In the genomic region with DNA sequence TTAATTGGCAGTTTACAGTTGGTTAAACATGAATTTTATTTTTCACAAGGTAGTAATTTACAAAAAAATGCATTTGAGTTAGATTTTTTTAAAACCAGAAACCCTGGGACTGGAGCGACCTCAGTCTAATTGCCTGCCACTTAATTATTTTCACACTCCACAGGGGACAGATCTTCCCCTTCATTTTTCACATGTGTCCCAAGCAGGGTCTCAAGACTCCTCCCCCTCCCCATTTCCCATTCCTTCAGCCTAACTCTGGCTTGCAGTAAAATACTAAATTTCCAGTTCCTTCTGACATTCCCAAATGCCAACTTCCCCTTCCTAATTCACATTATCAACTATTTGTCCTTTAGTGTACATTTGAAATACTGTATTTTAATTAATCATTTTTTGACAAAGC, we compare ENCODE assay signal across 9 cellular contexts. TPM values are rescaled to one million over a fixed set of nuclear protein-coding genes. Genes with fewer than 3 reads are reported as not detected.
DNase-seq lines count a peak whose midpoint lies in the region; ATAC-seq and TF ChIP-seq lines count a peak whose summit lies in the region.
"Had no signal": no experiment of that assay in that cellular context is flagged by ENCODE, and none has a peak within 500 bp of the region (broad histone marks: within the 10 kb centered on the region; RNA-seq: fewer than 3 reads in every experiment).

No MANE protein-coding gene starts in this region.

- H3K27me3 ChIP-seq in left lung = no peaks in the 10 kb centered on the region
- no peaks in the 10 kb centered on the region for H3K27me3 ChIP-seq in thymus (ENCODE audit: control insufficient read depth, insufficient read depth)

- DNase-seq in activated T-cell treated with anti-CD3 and anti-CD28 coated beads, Interleukin-2, amount 50 U/mL, for 4 hours = no peak
- no peak for DNase-seq in activated T-cell treated with anti-CD3 and anti-CD28 coated beads, Interleukin-2, amount 50 U/mL, for 1 hour
- DNase-seq in left lung = no peak
- no peak for DNase-seq in NOMO-1 treated with DMSO at 0.1 percent for 48 hours (lab: John Stamatoyannopoulos, UW; ENCODE audit: unreplicated experiment)
- no peak for DNase-seq in COLO829 (ENCODE audit: low spot score)
- DNase-seq: activated CD4-positive, alpha-beta T cell treated with anti-CD3 and anti-CD28 coated beads, Interleukin-2, amount 50 U/mL, for 4 hours had no signal

- no peak for TF ChIP-seq CTCF in left lung (IDR thresholded peaks at IDR 0.05)

- peak overlapping the region; percentile 97 for H3K27ac Mint-ChIP-seq in activated naive CD8-positive, alpha-beta T cell

- peaks cover 17% of the 10 kb centered on the region for H3K36me3 Mint-ChIP-seq in activated T-cell treated with anti-CD3 and anti-CD28 coated beads, Interleukin-2, amount 50 U/mL, for 4 hours (ENCODE audit: insufficient read depth)
- peaks cover 13% of the 10 kb centered on the region for H3K36me3 Mint-ChIP-seq in activated naive CD8-positive, alpha-beta T cell

- H3K27ac ChIP-seq in left lung (no peak overlapping the region), thymus (ENCODE audit: low read depth) (no peak overlapping the region)

- WGBS in thymus = 29% methylated on average over 1 of the region's 1 CpG

- peak overlapping the region; percentile 99 for H3K4me3 Mint-ChIP-seq in activated T-cell treated with anti-CD3 and anti-CD28 coated beads, Interleukin-2, amount 50 U/mL, for 4 hours
- H3K4me3 Mint-ChIP-seq in activated naive CD8-positive, alpha-beta T cell = peak overlapping the region; percentile 99

- no peak for ATAC-seq in activated T-cell treated with anti-CD3 and anti-CD28 coated beads, Interleukin-2, amount 50 U/mL, for 4 hours
- ATAC-seq in left lung (no peak), HG03139 (IDR thresholded peaks at IDR 0.05; ENCODE audit: unreplicated experiment) (no peak)

- H3K4me1 ChIP-seq in left lung = peaks cover 0 to 15% of the 10 kb centered on the region in 2 donors
- peaks cover 2% of the 10 kb centered on the region for H3K4me1 ChIP-seq in thymus (ENCODE audit: control insufficient read depth, insufficient read depth, low read length)

- peak overlapping the region; percentile 75 to 79 for H3K4me3 ChIP-seq in left lung
- peak overlapping the region; percentile 86 for H3K4me3 ChIP-seq in thymus (ENCODE audit: low read length)

- H3K9me3 Mint-ChIP-seq in activated T-cell treated with anti-CD3 and anti-CD28 coated beads, Interleukin-2, amount 50 U/mL, for 4 hours = no peaks in the 10 kb centered on the region
- no peaks in the 10 kb centered on the region for H3K9me3 Mint-ChIP-seq in activated naive CD8-positive, alpha-beta T cell (ENCODE audit: low read depth)

- H3K9me3 ChIP-seq in left lung = no peaks in the 10 kb centered on the region
- H3K9me3 ChIP-seq in thymus (ENCODE audit: control insufficient read depth) = no peaks in the 10 kb centered on the region

- H3K36me3 ChIP-seq in left lung = peaks cover 0 to 24% of the 10 kb centered on the region in 2 donors
- H3K36me3 ChIP-seq in thymus (ENCODE audit: control insufficient read depth, insufficient read depth) = peaks cover 14% of the 10 kb centered on the region

- intact Hi-C loops in left lung (cut with DNase I) = no loop called here

- H3K4me1 Mint-ChIP-seq in activated T-cell treated with anti-CD3 and anti-CD28 coated beads, Interleukin-2, amount 50 U/mL, for 4 hours (ENCODE audit: low read depth) = peaks cover 34% of the 10 kb centered on the region
- peaks cover 41% of the 10 kb centered on the region for H3K4me1 Mint-ChIP-seq in activated naive CD8-positive, alpha-beta T cell (ENCODE audit: low read depth)

- H3K27me3 Mint-ChIP-seq in activated T-cell treated with anti-CD3 and anti-CD28 coated beads, Interleukin-2, amount 50 U/mL, for 4 hours (ENCODE audit: low read depth) = no peaks in the 10 kb centered on the region
- H3K27me3 Mint-ChIP-seq in activated naive CD8-positive, alpha-beta T cell = no peaks in the 10 kb centered on the region

RNA-seq across cellular contexts. Expression of gene ZNF138, which starts 0.9 kb away (rescaled TPM):
- 1 to 10 TPM; 7.3 to 8.4 (median 7.3) TPM for total RNA-seq in activated T-cell treated with anti-CD3 and anti-CD28 coated beads, Interleukin-2, amount 50 U/mL, for 4 hours
- 1 to 10 TPM; 6.0 to 6.6 TPM for total RNA-seq in left lung
- polyA plus RNA-seq in thymus = 11.4 TPM
